11 cellular contexts compared by ENCODE assay signal in genomic region chr10:83680470-83680891, GRCh38.
DNase-seq lines count a peak whose midpoint lies in the region; ATAC-seq and TF ChIP-seq lines count a peak whose summit lies in the region.
"Had no signal": no experiment of that assay in that cellular context is flagged by ENCODE, and none has a peak within 500 bp of the region (broad histone marks: within the 10 kb centered on the region; RNA-seq: fewer than 3 reads in every experiment).

No MANE protein-coding gene starts in this region.

- DNase-seq in activated naive CD4-positive, alpha-beta T cell treated with Interleukin-2 at 50 U/mL for 16 hours, result peak; percentile 18
- no peak for DNase-seq in activated naive CD4-positive, alpha-beta T cell treated with anti-CD3 and anti-CD28 coated beads, Interleukin-2, amount 50 U/mL, for 16 hours
- no peak for DNase-seq in stimulated activated naive B cell treated with anti-CD40 and anti-IgM and Interleukin-4, amounts not matched to agents 10 μg/mL and 1 μg/mL and 100 μg/mL, for 72 hours
- DNase-seq in activated gamma-delta T cell (lab: John Stamatoyannopoulos, UW) (no peak), trophoblast cell (no peak), tibial nerve (ENCODE audit: low spot score in 2 of 2) (no peak)
- DNase-seq: amniotic stem cell had no signal

- no peak overlapping the region for H3K4ac ChIP-seq in trophoblast cell (ENCODE audit: low read depth, low read length)

- peaks cover 0 to 2% of the 10 kb centered on the region in 2 donors for H3K4me1 Mint-ChIP-seq in stimulated activated naive B cell treated with anti-CD40 and anti-IgM and Interleukin-4, amounts not matched to agents 10 μg/mL and 1 μg/mL and 100 μg/mL, for 72 hours
- H3K4me1 Mint-ChIP-seq: neural crest cell had no signal

- H2AFZ ChIP-seq in KMS-11 (ENCODE audit: low read depth), result peak overlapping the region; percentile 47; the same call in 1 of the 2 replicates
- H2AFZ ChIP-seq in trophoblast cell (ENCODE audit: insufficient read depth, low read length, poor library complexity), result no peak overlapping the region

- WGBS in trophoblast cell (ENCODE audit: extremely low coverage, insufficient coverage, insufficient read length), result no CpG with 5 or more reads among the region's 7 CpGs
- 69% methylated on average over 7 of the region's 7 CpGs for WGBS in tibial nerve, 2 donors

- H2BK120ac ChIP-seq in trophoblast cell (ENCODE audit: insufficient read depth, low read length, poor library complexity), result no peak overlapping the region

- no peak for TF ChIP-seq EP300 in tibial nerve (IDR thresholded peaks at IDR 0.05)

- H4K20me1 ChIP-seq in KMS-11 (ENCODE audit: insufficient read depth), result no peaks in the 10 kb centered on the region

- peaks cover 1% of the 10 kb centered on the region for H3K79me1 ChIP-seq in trophoblast cell (ENCODE audit: low read length)

- H3K23ac ChIP-seq in trophoblast cell (ENCODE audit: low read length), result no peak overlapping the region

- H3K9ac ChIP-seq in KMS-11, result no peak overlapping the region; the same call in 1 of the 2 replicates
- no peak overlapping the region for H3K9ac ChIP-seq in trophoblast cell (ENCODE audit: low read length)

- no peak overlapping the region for H4K12ac ChIP-seq in trophoblast cell (ENCODE audit: low read depth, low read length)

- H2BK5ac ChIP-seq in trophoblast cell (ENCODE audit: low read depth, low read length, poor library complexity), result no peak overlapping the region

- peaks cover 50% of the 10 kb centered on the region for H3K4me1 ChIP-seq in KMS-11 (ENCODE audit: low read depth, poor library complexity, severe bottlenecking)
- peaks cover 2 to 5% of the 10 kb centered on the region in 2 experiments for H3K4me1 ChIP-seq in trophoblast cell (ENCODE audit: control insufficient read depth in 1 of 2, insufficient read depth in 2 of 2, low read length in 2 of 2)
- no peaks in the 10 kb centered on the region for H3K4me1 ChIP-seq in tibial nerve

- TF ChIP-seq CTCF in KMS-11 (conservative IDR thresholded peaks at IDR 0.05; ENCODE audit: low read depth, low read length), result no peak
- no peak for TF ChIP-seq CTCF in tibial nerve (IDR thresholded peaks at IDR 0.05)

- H3K9me3 ChIP-seq in trophoblast cell (ENCODE audit: insufficient read depth, low read depth, low read length) (no peaks in the 10 kb centered on the region), tibial nerve (no peaks in the 10 kb centered on the region)

- H4K91ac ChIP-seq in trophoblast cell (ENCODE audit: low read depth, low read length), result no peak overlapping the region

- H3K14ac ChIP-seq in trophoblast cell (ENCODE audit: low read length), result no peak overlapping the region

- H3K79me2 ChIP-seq in KMS-11 (ENCODE audit: insufficient read depth, low read depth) (no peaks in the 10 kb centered on the region), trophoblast cell (ENCODE audit: control insufficient read depth, insufficient read depth, low read length, poor library complexity) (no peaks in the 10 kb centered on the region)

- no peak overlapping the region for H3K27ac Mint-ChIP-seq in stimulated activated naive B cell treated with anti-CD40 and anti-IgM and Interleukin-4, amounts not matched to agents 10 μg/mL and 1 μg/mL and 100 μg/mL, for 72 hours
- H3K27ac Mint-ChIP-seq: B cell had no signal

- no peak overlapping the region for H2AK5ac ChIP-seq in trophoblast cell (ENCODE audit: low read length)

- TF ChIP-seq POLR2A in tibial nerve (IDR thresholded peaks at IDR 0.05), result no peak

- no peaks in the 10 kb centered on the region for H3K36me3 Mint-ChIP-seq in stimulated activated naive B cell treated with anti-CD40 and anti-IgM and Interleukin-4, amounts not matched to agents 10 μg/mL and 1 μg/mL and 100 μg/mL, for 72 hours

- H3K27me3 ChIP-seq in KMS-11 (ENCODE audit: insufficient read depth, low read depth), result no peaks in the 10 kb centered on the region
- H3K27me3 ChIP-seq in trophoblast cell (ENCODE audit: insufficient read depth, low read length), result no peaks in the 10 kb centered on the region
- H3K27me3 ChIP-seq in tibial nerve, result no peaks in the 10 kb centered on the region

- H3K4me2 ChIP-seq in KMS-11 (peak overlapping the region; percentile 62), trophoblast cell (ENCODE audit: low read length) (no peak overlapping the region)

- ATAC-seq in HG02610 (IDR thresholded peaks at IDR 0.05; ENCODE audit: unreplicated experiment), result peak; percentile 96
- ATAC-seq in stimulated activated naive B cell treated with anti-CD40 and anti-IgM and Interleukin-4, amounts not matched to agents 10 μg/mL and 1 μg/mL and 100 μg/mL, for 72 hours (replicated peaks), result peak; percentile 73 to 89

- no peaks in the 10 kb centered on the region for H3K36me3 ChIP-seq in KMS-11 (ENCODE audit: insufficient read depth)
- H3K36me3 ChIP-seq in trophoblast cell (ENCODE audit: control insufficient read depth in 1 of 2, insufficient read depth in 2 of 2, low read length in 2 of 2), result no peaks in the 10 kb centered on the region
- no peaks in the 10 kb centered on the region for H3K36me3 ChIP-seq in tibial nerve

- H2BK12ac ChIP-seq in trophoblast cell (ENCODE audit: low read length), result no peak overlapping the region

- no peak overlapping the region for H4K8ac ChIP-seq in trophoblast cell (ENCODE audit: low read depth, low read length)

- H3K27me3 Mint-ChIP-seq in stimulated activated naive B cell treated with anti-CD40 and anti-IgM and Interleukin-4, amounts not matched to agents 10 μg/mL and 1 μg/mL and 100 μg/mL, for 72 hours, result no peaks in the 10 kb centered on the region
- H3K27me3 Mint-ChIP-seq: B cell had no signal

- H3K18ac ChIP-seq in trophoblast cell (ENCODE audit: low read length), result no peak overlapping the region

- no peak overlapping the region for H3K4me3 ChIP-seq in KMS-11 (IDR thresholded peaks at IDR 0.05; ENCODE audit: insufficient read depth, low read depth, low read length)
- no peak overlapping the region for H3K4me3 ChIP-seq in trophoblast cell (ENCODE audit: low read depth, low read length)
- no peak overlapping the region for H3K4me3 ChIP-seq in tibial nerve

- peak overlapping the region; percentile 80 for H3K27ac ChIP-seq in KMS-11
- H3K27ac ChIP-seq in trophoblast cell (ENCODE audit: low read depth, low read length), result no peak overlapping the region
- no peak overlapping the region for H3K27ac ChIP-seq in tibial nerve

- no peaks in the 10 kb centered on the region for H3K9me3 Mint-ChIP-seq in stimulated activated naive B cell treated with anti-CD40 and anti-IgM and Interleukin-4, amounts not matched to agents 10 μg/mL and 1 μg/mL and 100 μg/mL, for 72 hours
- H3K9me3 Mint-ChIP-seq: neural crest cell had no signal

- no peak overlapping the region for H3K4me3 Mint-ChIP-seq in stimulated activated naive B cell treated with anti-CD40 and anti-IgM and Interleukin-4, amounts not matched to agents 10 μg/mL and 1 μg/mL and 100 μg/mL, for 72 hours
- H3K4me3 Mint-ChIP-seq: B cell, neural crest cell had no signal
